25 cellular contexts compared by ENCODE assay signal in the genomic region with DNA sequence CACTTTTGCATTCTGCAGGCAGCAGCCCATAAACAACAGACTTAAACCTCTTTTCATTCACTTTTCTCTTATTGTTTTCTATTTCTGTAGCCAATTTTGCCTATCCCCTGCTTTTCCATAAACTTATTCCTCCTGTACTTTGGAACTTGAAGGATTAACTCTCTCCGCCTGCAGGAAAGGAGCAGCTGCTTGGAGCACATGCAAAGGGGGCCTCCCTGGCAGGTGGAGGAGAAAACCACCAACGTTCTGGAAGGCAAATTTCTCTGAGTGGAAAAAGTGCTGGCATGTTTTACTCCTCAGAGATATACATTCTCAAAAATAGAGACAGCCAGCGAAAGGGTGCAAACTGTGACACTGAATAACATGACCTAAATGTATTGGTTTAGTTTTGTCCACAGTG. TPM values are rescaled to one million over a fixed set of nuclear protein-coding genes. Genes with fewer than 3 reads are reported as not detected.
DNase-seq lines count a peak whose midpoint lies in the region; ATAC-seq, FAIRE-seq and TF ChIP-seq lines count a peak whose summit lies in the region.
"Had no signal": no experiment of that assay in that cellular context is flagged by ENCODE, and none has a peak within 500 bp of the region (broad histone marks: within the 10 kb centered on the region; RNA-seq: fewer than 3 reads in every experiment).

No MANE protein-coding gene starts in this region.

- H3K9me3 ChIP-seq in H1 (ENCODE audit: insufficient read depth in 2 of 2, low read depth in 1 of 2, low read length in 1 of 2) = no peaks in the 10 kb centered on the region
- no peaks in the 10 kb centered on the region for H3K9me3 ChIP-seq in neuron (ENCODE audit: low read length)

- no peak overlapping the region for H3K4ac ChIP-seq in H1 (replicated peaks; ENCODE audit: insufficient read length, low read depth, low read length)

- no peaks in the 10 kb centered on the region for H3K9me3 Mint-ChIP-seq in activated CD4-positive, alpha-beta memory T cell treated with anti-CD3 and anti-CD28 coated beads, Interleukin-2, amount 10 ng/mL, durations not matched to agents 7 days and 5 days
- H3K9me3 Mint-ChIP-seq in effector memory CD8-positive, alpha-beta T cell = no peaks in the 10 kb centered on the region

- H2BK15ac ChIP-seq in H1 (ENCODE audit: low read length) = no peak overlapping the region

- no peaks in the 10 kb centered on the region for H3K4me1 Mint-ChIP-seq in activated CD4-positive, alpha-beta memory T cell treated with anti-CD3 and anti-CD28 coated beads, Interleukin-2, amount 10 ng/mL, durations not matched to agents 7 days and 5 days
- H3K4me1 Mint-ChIP-seq in effector memory CD8-positive, alpha-beta T cell (ENCODE audit: low read depth in 2 of 2) = no peaks in the 10 kb centered on the region

- H3K27me3 Mint-ChIP-seq in activated CD4-positive, alpha-beta memory T cell treated with anti-CD3 and anti-CD28 coated beads, Interleukin-2, amount 10 ng/mL, durations not matched to agents 7 days and 5 days = no peaks in the 10 kb centered on the region
- no peaks in the 10 kb centered on the region for H3K27me3 Mint-ChIP-seq in effector memory CD8-positive, alpha-beta T cell

- H3K27ac Mint-ChIP-seq in activated CD4-positive, alpha-beta memory T cell treated with anti-CD3 and anti-CD28 coated beads, Interleukin-2, amount 10 ng/mL, durations not matched to agents 7 days and 5 days = no peak overlapping the region
- H3K27ac Mint-ChIP-seq in effector memory CD8-positive, alpha-beta T cell = no peak overlapping the region

- no peak for FAIRE-seq in H1 (lab: Jason Lieb, UNC)
- FAIRE-seq: GM12892 had no signal

- H4K91ac ChIP-seq in H1 (replicated peaks; ENCODE audit: insufficient read length, low read length) = no peak overlapping the region

- no peak overlapping the region for H3K18ac ChIP-seq in H1 (ENCODE audit: extremely low read depth, low read length)

- 73% methylated on average over 3 of the region's 3 CpGs; no CpG with 5 or more reads in 1 of the 2 experiments for WGBS in H1 (ENCODE audit: extremely low coverage in 1 of 2, insufficient coverage in 1 of 2, insufficient read length in 1 of 2, insufficient replicate concordance in 2 of 2, low coverage in 1 of 2, low lambda C conversion rate in 2 of 2, missing lambda C conversion rate in 1 of 2), 2 experiments

- no peak overlapping the region for H3K14ac ChIP-seq in H1 (ENCODE audit: insufficient read length)

- no peak for TF ChIP-seq POLR2A in H1 (IDR thresholded peaks at IDR 0.05; ENCODE audit: control extremely low read depth in 1 of 2, low read depth in 2 of 2, low read length in 2 of 2)

- no peak overlapping the region for H4K5ac ChIP-seq in H1 (ENCODE audit: insufficient read length, low read depth, low read length)

- POLR2A ChIA-PET in H1 (lab: Charles Lee; ENCODE audit: partially characterized antibody) = no interaction called here
- POLR2A ChIA-PET in activated CD4-positive, alpha-beta memory T cell treated with anti-CD3 and anti-CD28 coated beads, Interleukin-2, amount 10 ng/mL, durations not matched to agents 7 days and 5 days (lab: Charles Lee) = no interaction called here

- H3K79me2 ChIP-seq in ACC112 (ENCODE audit: control insufficient read depth, insufficient read depth, low read length, unreplicated experiment) (no peaks in the 10 kb centered on the region), H1 (ENCODE audit: control insufficient read depth in 1 of 2, insufficient read depth in 2 of 2, low read length in 2 of 2) (no peaks in the 10 kb centered on the region)

- H3K4me3 ChIP-seq in ACC112 (ENCODE audit: low read depth, low read length) (no peak overlapping the region), H1 (ENCODE audit: extremely low read depth in 1 of 4, insufficient read depth in 2 of 4, low read depth in 3 of 4, low read length in 4 of 4) (no peak overlapping the region), neuron (ENCODE audit: low read length) (no peak overlapping the region)

- ATAC-seq in effector memory CD8-positive, alpha-beta T cell (replicated peaks) = no peak
- ATAC-seq: PC-3, SK-N-SH treated with all-trans-retinoic acid at 6 μM for 48 hours had no signal

- no peak overlapping the region for H4K8ac ChIP-seq in H1 (ENCODE audit: extremely low read depth, insufficient read depth, low read length)

- H3K56ac ChIP-seq in H1 (replicated peaks; ENCODE audit: insufficient read length, low read depth, low read length) = no peak overlapping the region

- H3K36me3 ChIP-seq in ACC112 (ENCODE audit: insufficient read depth, low read length) = no peaks in the 10 kb centered on the region
- H3K36me3 ChIP-seq in H1 (ENCODE audit: control insufficient read depth in 2 of 4, insufficient read depth in 4 of 4, low read length in 3 of 4) = no peaks in the 10 kb centered on the region
- no peaks in the 10 kb centered on the region for H3K36me3 ChIP-seq in neuron (ENCODE audit: insufficient read depth, low read length)

- no peak for TF ChIP-seq CTCF in H1 (IDR thresholded peaks at IDR 0.05; ENCODE audit: control extremely low read depth in 1 of 3, insufficient read depth in 1 of 3, low read depth in 1 of 3, low read length in 3 of 3)

- no peaks in the 10 kb centered on the region for H3K23me2 ChIP-seq in H1 (ENCODE audit: low read depth, low read length)

- H2AFZ ChIP-seq in ACC112 (ENCODE audit: low read length, unreplicated experiment) = peak overlapping the region; percentile 68
- H2AFZ ChIP-seq in H1 (ENCODE audit: low read length) = 0 out of 2 replicates have a peak overlapping the region, but pooled peaks have one; percentile 41
- H2AFZ ChIP-seq in neuron (ENCODE audit: low read depth, low read length) = peak overlapping the region; percentile 67

- H3K4me1 ChIP-seq in ACC112 (ENCODE audit: control insufficient read depth, insufficient read depth, low read length, unreplicated experiment) (no peaks in the 10 kb centered on the region), H1 (replicated peaks in 1 of 4; ENCODE audit: control insufficient read depth in 3 of 4, insufficient read depth in 4 of 4, low read length in 3 of 4) (no peaks in the 10 kb centered on the region), neuron (ENCODE audit: insufficient read depth, low read length) (no peaks in the 10 kb centered on the region)

- H3K27ac ChIP-seq in ACC112 (ENCODE audit: low read depth, low read length) (no peak overlapping the region), H1 (ENCODE audit: low read depth, low read length) (no peak overlapping the region)
- H3K27ac ChIP-seq: 22Rv1 had no signal

- no peak overlapping the region for H3K4me2 ChIP-seq in H1 (ENCODE audit: insufficient read depth in 1 of 2, low read depth in 2 of 2, low read length in 2 of 2)

- no peak overlapping the region for H3K23ac ChIP-seq in H1 (ENCODE audit: insufficient read length)

- TF ChIP-seq RAD21 in H1 (IDR thresholded peaks at IDR 0.05 in 1 of 2, conservative IDR thresholded peaks at IDR 0.05 in 1 of 2; ENCODE audit: low read depth in 2 of 2, low read length in 2 of 2) = no peak

- DNase-seq in NCI-H82 (lab: John Stamatoyannopoulos, UW) = peak; percentile 52
- DNase-seq in H1 (ENCODE audit: low read depth in 1 of 2, low spot score in 2 of 2) = no peak
- DNase-seq in activated CD8-positive, alpha-beta memory T cell treated with anti-CD3 and anti-CD28 coated beads for 24 hours = no peak
- no peak for DNase-seq in activated CD4-positive, alpha-beta memory T cell treated with anti-CD3 and anti-CD28 coated beads, Interleukin-2, amount 10 ng/mL, durations not matched to agents 7 days and 5 days
- DNase-seq in effector memory CD8-positive, alpha-beta T cell = no peak
- DNase-seq in cerebellar nuclear complex (lab: John Stamatoyannopoulos, UW) = no peak
- DNase-seq: Calu3; DND-41; Karpas-422; MV-4-11; NCI-H1105 treated with DMSO at 0.1 percent for 48 hours; NCI-H2029; NCI-H2227 treated with DMSO at 0.1 percent for 48 hours; NCI-H748 treated with DMSO at 0.1 percent for 48 hours; NK-92 treated with Interleukin-12 subunit alpha and Interleukin-12 subunit beta, amount 100 ng/mL, for 24 hours; PC-3 had no signal

- H2AK5ac ChIP-seq in H1 (ENCODE audit: low read depth, low read length) = no peak overlapping the region

- no peak overlapping the region for H2BK5ac ChIP-seq in H1 (ENCODE audit: low read depth, low read length)

- H2BK20ac ChIP-seq in H1 (ENCODE audit: low read length) = no peak overlapping the region

- CTCF ChIA-PET in H1 (lab: Charles Lee; ENCODE audit: partially characterized antibody) = interaction anchor here (0.6 kb wide), 1 partner anchor 87 kb away, joined by 3 read pairs; no protein-coding TSS in a partner anchor
- CTCF ChIA-PET in activated CD4-positive, alpha-beta memory T cell treated with anti-CD3 and anti-CD28 coated beads, Interleukin-2, amount 10 ng/mL, durations not matched to agents 7 days and 5 days (lab: Charles Lee) = no interaction called here

- H2BK120ac ChIP-seq in H1 (replicated peaks; ENCODE audit: low read depth, low read length) = no peak overlapping the region

- H2BK12ac ChIP-seq in H1 (ENCODE audit: low read depth, low read length) = no peak overlapping the region

- H3K4me3 Mint-ChIP-seq in activated CD4-positive, alpha-beta memory T cell treated with anti-CD3 and anti-CD28 coated beads, Interleukin-2, amount 10 ng/mL, durations not matched to agents 7 days and 5 days = no peak overlapping the region
- no peak overlapping the region for H3K4me3 Mint-ChIP-seq in effector memory CD8-positive, alpha-beta T cell

- H3K27me3 ChIP-seq in ACC112 (ENCODE audit: insufficient read depth, low read length) (no peaks in the 10 kb centered on the region), H1 (replicated peaks in 1 of 4; ENCODE audit: control insufficient read depth in 3 of 4, extremely low read depth in 1 of 4, insufficient read depth in 3 of 4, low read length in 3 of 4) (no peaks in the 10 kb centered on the region), neuron (ENCODE audit: insufficient read depth, low read length) (no peaks in the 10 kb centered on the region)

- no peaks in the 10 kb centered on the region for H3K79me1 ChIP-seq in H1 (ENCODE audit: low read depth, low read length)

- H3K36me3 Mint-ChIP-seq in activated CD4-positive, alpha-beta memory T cell treated with anti-CD3 and anti-CD28 coated beads, Interleukin-2, amount 10 ng/mL, durations not matched to agents 7 days and 5 days (ENCODE audit: low read depth) = no peaks in the 10 kb centered on the region
- no peaks in the 10 kb centered on the region for H3K36me3 Mint-ChIP-seq in effector memory CD8-positive, alpha-beta T cell (ENCODE audit: insufficient read depth)

- TF ChIP-seq EP300 in H1 (IDR thresholded peaks at IDR 0.05; ENCODE audit: borderline replicate concordance in 1 of 2, low read depth in 2 of 2, low read length in 2 of 2) = no peak

- H3K9ac ChIP-seq in H1 (replicated peaks in 1 of 4; ENCODE audit: extremely low read depth in 1 of 4, low read depth in 3 of 4, low read length in 3 of 4) = no peak overlapping the region

- no peaks in the 10 kb centered on the region for H4K20me1 ChIP-seq in H1 (replicated peaks in 1 of 2; ENCODE audit: control insufficient read depth in 1 of 2, insufficient read depth in 2 of 2, low read length in 2 of 2)

RNA-seq across cellular contexts. Expression of a gene that starts 33.6 kb away (rescaled TPM):
- total RNA-seq in H1 (2021; fragmentation: NEBNext Ultra II Directional; extraction: Animal tissue kit (Norgen Biotek cat#: 25700)) = not detected in 2 replicates
- polyA plus RNA-seq in H1 (2011; rRNA removed) = not detected in 2 replicates
- polyA plus RNA-seq in H1 (2011; cell fraction: cytosol; rRNA removed) = not detected
- not detected for polyA plus RNA-seq in H1 (2011; cell fraction: nucleus; rRNA removed)
- polyA plus RNA-seq in H1 (2012, experiment 1 of 2) = not detected in 4 replicates
- polyA plus RNA-seq in H1 (2012, experiment 2 of 2) = not detected
- not detected for polyA plus RNA-seq in H1 (2013, experiment 1 of 2)
- not detected for polyA plus RNA-seq in H1 (2013, experiment 2 of 2)
- not detected in 2 replicates for polyA minus RNA-seq in H1 (2011; rRNA and poly(A)+ RNA removed)
- polyA minus RNA-seq in H1 (2011; cell fraction: cytosol; rRNA and poly(A)+ RNA removed) = not detected
- not detected for polyA minus RNA-seq in H1 (2011; cell fraction: nucleus; rRNA and poly(A)+ RNA removed)
- not detected for total RNA-seq in activated CD4-positive, alpha-beta memory T cell treated with anti-CD3 and anti-CD28 coated beads, Interleukin-2, amount 10 ng/mL, durations not matched to agents 7 days and 5 days
- total RNA-seq: Calu3, HT-29, M059J, NCI-H460, PC-3 had no signal
- polyA plus RNA-seq: BJ had no signal
